In genomic region chr10:85602713-85603112, GRCh38 we compare ENCODE assay signal across 16 cellular contexts.
DNase-seq lines count a peak whose midpoint lies in the region; ATAC-seq and TF ChIP-seq lines count a peak whose summit lies in the region.
"Had no signal": no experiment of that assay in that cellular context is flagged by ENCODE, and none has a peak within 500 bp of the region (broad histone marks: within the 10 kb centered on the region; RNA-seq: fewer than 3 reads in every experiment).

No MANE protein-coding gene starts in this region.

- H2BK12ac ChIP-seq in H9 (ENCODE audit: insufficient read length, low read depth, low read length) (no peak overlapping the region), trophoblast cell (ENCODE audit: low read length) (no peak overlapping the region)

- H3K36me3 ChIP-seq in endodermal cell (ENCODE audit: control insufficient read depth, insufficient read depth, low read length), result no peaks in the 10 kb centered on the region
- H3K36me3 ChIP-seq in trophoblast cell (ENCODE audit: control insufficient read depth in 1 of 2, insufficient read depth in 2 of 2, low read length in 2 of 2), result no peaks in the 10 kb centered on the region
- no peaks in the 10 kb centered on the region for H3K36me3 ChIP-seq in BE2C
- H3K36me3 ChIP-seq: BLaER1 treated with 17β-estradiol and CSF1 and Interleukin-3, amounts not matched to agents 10 nM and 100 nM had no signal

- H3K4me2 ChIP-seq in H9 (ENCODE audit: insufficient read depth, insufficient read length, low read length) (no peak overlapping the region), trophoblast cell (ENCODE audit: low read length) (no peak overlapping the region)
- H3K4me2 ChIP-seq: BLaER1 treated with 17β-estradiol and CSF1 and Interleukin-3, amounts not matched to agents 10 nM and 100 nM had no signal

- H2BK20ac ChIP-seq in H9 (ENCODE audit: low read depth, low read length, poor library complexity, severe bottlenecking), result no peak overlapping the region

- H2BK5ac ChIP-seq in H9 (ENCODE audit: insufficient read length, low read length) (no peak overlapping the region), trophoblast cell (ENCODE audit: low read depth, low read length, poor library complexity) (no peak overlapping the region)

- CTCF ChIA-PET in activated CD8-positive, alpha-beta T cell treated with anti-CD3 and anti-CD28 coated beads, Interleukin-2, amount 10 ng/mL, durations not matched to agents 7 days and 5 days (lab: Charles Lee), result no interaction called here
- CTCF ChIA-PET in activated CD8-positive, alpha-beta T cell treated with anti-CD3 and anti-CD28 coated beads for 36 hours (lab: Charles Lee), result no interaction called here

- no peak overlapping the region for H3K18ac ChIP-seq in H9 (ENCODE audit: insufficient read length, low read depth, low read length)
- H3K18ac ChIP-seq in trophoblast cell (ENCODE audit: low read length), result no peak overlapping the region

- ATAC-seq in activated CD8-positive, alpha-beta T cell treated with anti-CD3 and anti-CD28 coated beads, Interleukin-2, amount 10 ng/mL, durations not matched to agents 7 days and 5 days, result no peak
- ATAC-seq in activated CD8-positive, alpha-beta T cell treated with anti-CD3 and anti-CD28 coated beads for 36 hours, result no peak
- ATAC-seq: HepG2 had no signal

- no peaks in the 10 kb centered on the region for H3K36me3 Mint-ChIP-seq in activated CD8-positive, alpha-beta T cell treated with anti-CD3 and anti-CD28 coated beads, Interleukin-2, amount 10 ng/mL, durations not matched to agents 7 days and 5 days (ENCODE audit: low read depth)
- no peaks in the 10 kb centered on the region for H3K36me3 Mint-ChIP-seq in activated CD8-positive, alpha-beta T cell treated with anti-CD3 and anti-CD28 coated beads for 36 hours (ENCODE audit: low read depth)
- no peaks in the 10 kb centered on the region for H3K36me3 Mint-ChIP-seq in H9 (ENCODE audit: insufficient read depth in 1 of 3, low read depth in 3 of 3)
- no peaks in the 10 kb centered on the region for H3K36me3 Mint-ChIP-seq in endodermal cell (ENCODE audit: low read depth)
- H3K36me3 Mint-ChIP-seq: IgD-negative memory B cell had no signal

- H3K23me2 ChIP-seq in H9 (ENCODE audit: insufficient read length, low read depth, low read length, poor library complexity, severe bottlenecking), result no peaks in the 10 kb centered on the region

- H2AFZ ChIP-seq in H9 (ENCODE audit: low read length), result no peak overlapping the region
- no peak overlapping the region for H2AFZ ChIP-seq in trophoblast cell (ENCODE audit: insufficient read depth, low read length, poor library complexity)
- H2AFZ ChIP-seq: GM23248 had no signal

- H2AK5ac ChIP-seq in H9 (ENCODE audit: insufficient read length, low read length) (no peak overlapping the region), trophoblast cell (ENCODE audit: low read length) (no peak overlapping the region)

- POLR2A ChIA-PET in activated CD8-positive, alpha-beta T cell treated with anti-CD3 and anti-CD28 coated beads, Interleukin-2, amount 10 ng/mL, durations not matched to agents 7 days and 5 days (lab: Charles Lee), result no interaction called here
- POLR2A ChIA-PET in activated CD8-positive, alpha-beta T cell treated with anti-CD3 and anti-CD28 coated beads for 36 hours (lab: Charles Lee), result interaction anchor here (1.0 kb wide), 1 partner anchor 10 kb away, joined by 3 read pairs; no protein-coding TSS in a partner anchor

- no peak overlapping the region for H3K56ac ChIP-seq in H9 (ENCODE audit: insufficient read length, low read depth, low read length)

- no peak overlapping the region for H4K5ac ChIP-seq in H9 (ENCODE audit: insufficient read length, low read depth, low read length)

- H3K4me3 ChIP-seq in endodermal cell (ENCODE audit: low read length), result no peak overlapping the region
- H3K4me3 ChIP-seq in trophoblast cell (ENCODE audit: low read depth, low read length), result no peak overlapping the region
- H3K4me3 ChIP-seq in BE2C (ENCODE audit: low read depth, low read length), result no peak overlapping the region
- H3K4me3 ChIP-seq: BLaER1 treated with 17β-estradiol and CSF1 and Interleukin-3, amounts not matched to agents 10 nM and 100 nM; GM23248 had no signal

- H3K9ac ChIP-seq in H9 (ENCODE audit: extremely low read depth, insufficient read length, low read length) (no peak overlapping the region), endodermal cell (ENCODE audit: extremely low read depth, low read length, poor library complexity, severe bottlenecking) (no peak overlapping the region), trophoblast cell (ENCODE audit: low read length) (no peak overlapping the region)
- H3K9ac ChIP-seq: BLaER1 treated with 17β-estradiol and CSF1 and Interleukin-3, amounts not matched to agents 10 nM and 100 nM; GM23248 had no signal

- TF ChIP-seq CTCF in activated CD8-positive, alpha-beta T cell treated with anti-CD3 and anti-CD28 coated beads for 36 hours (IDR thresholded peaks at IDR 0.05), result no peak
- no peak for TF ChIP-seq CTCF in H9 (conservative IDR thresholded peaks at IDR 0.05)
- no peak for TF ChIP-seq CTCF in endodermal cell (conservative IDR thresholded peaks at IDR 0.05)
- no peak for TF ChIP-seq CTCF in BE2C (IDR thresholded peaks at IDR 0.05; ENCODE audit: low read depth, low read length)

- H4K8ac ChIP-seq in H9 (replicated peaks; ENCODE audit: insufficient read length, low read depth, low read length) (no peak overlapping the region), trophoblast cell (ENCODE audit: low read depth, low read length) (no peak overlapping the region)

- H4K20me1 ChIP-seq in H9 (ENCODE audit: control insufficient read depth, insufficient read depth, insufficient read length), result no peaks in the 10 kb centered on the region
- H4K20me1 ChIP-seq: BLaER1 treated with 17β-estradiol and CSF1 and Interleukin-3, amounts not matched to agents 10 nM and 100 nM had no signal

- no peak overlapping the region for H2BK15ac ChIP-seq in H9 (ENCODE audit: low read depth, low read length)

- H3K4ac ChIP-seq in H9 (ENCODE audit: low read depth, low read length) (no peak overlapping the region), trophoblast cell (ENCODE audit: low read depth, low read length) (no peak overlapping the region)

- H3K79me1 ChIP-seq in H9 (ENCODE audit: insufficient read depth, low read depth, low read length, poor library complexity, severe bottlenecking), result no peaks in the 10 kb centered on the region
- H3K79me1 ChIP-seq in trophoblast cell (ENCODE audit: low read length), result peaks cover 1% of the 10 kb centered on the region

- H3K27ac Mint-ChIP-seq in activated CD8-positive, alpha-beta T cell treated with anti-CD3 and anti-CD28 coated beads, Interleukin-2, amount 10 ng/mL, durations not matched to agents 7 days and 5 days, result no peak overlapping the region
- no peak overlapping the region for H3K27ac Mint-ChIP-seq in activated CD8-positive, alpha-beta T cell treated with anti-CD3 and anti-CD28 coated beads for 36 hours
- H3K27ac Mint-ChIP-seq in H9 (no peak overlapping the region; a peak in 1 of 7 replicates), endodermal cell (no peak overlapping the region)
- H3K27ac Mint-ChIP-seq: IgD-negative memory B cell had no signal

- intact Hi-C loops in activated CD8-positive, alpha-beta T cell treated with anti-CD3 and anti-CD28 coated beads for 36 hours (cut with micrococcal nuclease), result no loop called here

- no peak overlapping the region for H4K12ac ChIP-seq in trophoblast cell (ENCODE audit: low read depth, low read length)

- H3K23ac ChIP-seq in H9 (ENCODE audit: insufficient read length, low read depth, low read length), result no peak overlapping the region
- H3K23ac ChIP-seq in trophoblast cell (ENCODE audit: low read length), result no peak overlapping the region

- H3K79me2 ChIP-seq in H9 (ENCODE audit: insufficient read depth, low read length) (no peaks in the 10 kb centered on the region), trophoblast cell (ENCODE audit: control insufficient read depth, insufficient read depth, low read length, poor library complexity) (no peaks in the 10 kb centered on the region)

- H3K27ac ChIP-seq in H9 (ENCODE audit: insufficient read length, low read depth, low read length), result no peak overlapping the region
- no peak overlapping the region for H3K27ac ChIP-seq in endodermal cell (ENCODE audit: low read depth, low read length)
- no peak overlapping the region for H3K27ac ChIP-seq in trophoblast cell (ENCODE audit: low read depth, low read length)
- H3K27ac ChIP-seq: BLaER1 treated with 17β-estradiol and CSF1 and Interleukin-3, amounts not matched to agents 10 nM and 100 nM; GM23248 had no signal

- no peak overlapping the region for H3K4me3 Mint-ChIP-seq in activated CD8-positive, alpha-beta T cell treated with anti-CD3 and anti-CD28 coated beads, Interleukin-2, amount 10 ng/mL, durations not matched to agents 7 days and 5 days
- H3K4me3 Mint-ChIP-seq in activated CD8-positive, alpha-beta T cell treated with anti-CD3 and anti-CD28 coated beads for 36 hours, result no peak overlapping the region
- no peak overlapping the region for H3K4me3 Mint-ChIP-seq in H9
- H3K4me3 Mint-ChIP-seq in endodermal cell, result no peak overlapping the region
- H3K4me3 Mint-ChIP-seq: IgD-negative memory B cell had no signal

- no peaks in the 10 kb centered on the region for H3K9me3 Mint-ChIP-seq in activated CD8-positive, alpha-beta T cell treated with anti-CD3 and anti-CD28 coated beads, Interleukin-2, amount 10 ng/mL, durations not matched to agents 7 days and 5 days (ENCODE audit: insufficient read depth)
- no peaks in the 10 kb centered on the region for H3K9me3 Mint-ChIP-seq in activated CD8-positive, alpha-beta T cell treated with anti-CD3 and anti-CD28 coated beads for 36 hours
- no peaks in the 10 kb centered on the region; a peak in 1 of 5 replicates for H3K9me3 Mint-ChIP-seq in H9
- peaks cover 2% of the 10 kb centered on the region for H3K9me3 Mint-ChIP-seq in endodermal cell

- H3K4me1 ChIP-seq in H9 (ENCODE audit: insufficient read depth, low read length) (no peaks in the 10 kb centered on the region), endodermal cell (ENCODE audit: control insufficient read depth, insufficient read depth, low read length) (no peaks in the 10 kb centered on the region), trophoblast cell (ENCODE audit: control insufficient read depth in 1 of 2, insufficient read depth in 2 of 2, low read length in 2 of 2) (peaks cover 9 to 12% of the 10 kb centered on the region in 2 experiments), BE2C (no peaks in the 10 kb centered on the region)
- H3K4me1 ChIP-seq: BLaER1 treated with 17β-estradiol and CSF1 and Interleukin-3, amounts not matched to agents 10 nM and 100 nM had no signal

- no peak overlapping the region for H3K14ac ChIP-seq in H9 (ENCODE audit: insufficient read depth, low read length)
- H3K14ac ChIP-seq in trophoblast cell (ENCODE audit: low read length), result peak overlapping the region; percentile 35

- H4K91ac ChIP-seq in H9 (ENCODE audit: insufficient read length, low read depth, low read length) (no peak overlapping the region), trophoblast cell (ENCODE audit: low read depth, low read length) (peak overlapping the region; percentile 39)

- no peak overlapping the region for H3T11ph ChIP-seq in H9 (ENCODE audit: low read length)

- H2BK120ac ChIP-seq in H9 (ENCODE audit: low read depth, low read length, poor library complexity, severe bottlenecking) (no peak overlapping the region), trophoblast cell (ENCODE audit: insufficient read depth, low read length, poor library complexity) (no peak overlapping the region)

- H3K9me3 ChIP-seq in H9 (ENCODE audit: control insufficient read depth, low read depth, low read length), result no peaks in the 10 kb centered on the region
- no peaks in the 10 kb centered on the region for H3K9me3 ChIP-seq in endodermal cell (ENCODE audit: control insufficient read depth, low read length)
- H3K9me3 ChIP-seq in trophoblast cell (ENCODE audit: insufficient read depth, low read depth, low read length), result no peaks in the 10 kb centered on the region
- no peaks in the 10 kb centered on the region for H3K9me3 ChIP-seq in BE2C

- no CpG with 5 or more reads among the region's 1 CpG for WGBS in H9 (ENCODE audit: extremely low coverage, insufficient read length, low lambda C conversion rate)
- 94% methylated on average over 1 of the region's 1 CpG; no CpG with 5 or more reads in 1 of the 2 experiments for WGBS in endodermal cell (ENCODE audit: insufficient coverage in 1 of 2, insufficient read length in 1 of 2), 2 experiments
- WGBS in trophoblast cell (ENCODE audit: extremely low coverage, insufficient coverage, insufficient read length), result no CpG with 5 or more reads among the region's 1 CpG

- no peaks in the 10 kb centered on the region for H3K4me1 Mint-ChIP-seq in activated CD8-positive, alpha-beta T cell treated with anti-CD3 and anti-CD28 coated beads, Interleukin-2, amount 10 ng/mL, durations not matched to agents 7 days and 5 days (ENCODE audit: low read depth)
- no peaks in the 10 kb centered on the region for H3K4me1 Mint-ChIP-seq in activated CD8-positive, alpha-beta T cell treated with anti-CD3 and anti-CD28 coated beads for 36 hours (ENCODE audit: low read depth)
- H3K4me1 Mint-ChIP-seq in H9, result no peaks in the 10 kb centered on the region
- peaks cover 18% of the 10 kb centered on the region for H3K4me1 Mint-ChIP-seq in endodermal cell

- DNase-seq in activated CD8-positive, alpha-beta T cell treated with anti-CD3 and anti-CD28 coated beads, Interleukin-2, amount 10 ng/mL, durations not matched to agents 7 days and 5 days, result peak; percentile 9
- no peak for DNase-seq in activated CD8-positive, alpha-beta T cell treated with anti-CD3 and anti-CD28 coated beads for 36 hours
- peak; percentile 3 for DNase-seq in H9
- peak; percentile 17 for DNase-seq in endodermal cell
- no peak for DNase-seq in trophoblast cell
- no peak for DNase-seq in BE2C
- no peak for DNase-seq in HUDEP-2 (lab: John Stamatoyannopoulos, UW; ENCODE audit: unreplicated experiment in 76 of 76)
- no peak for DNase-seq in HCEC 1CT
- DNase-seq: 8988T, COR-L47, DMS 273 treated with DMSO at 0.1 percent for 48 hours, DND-41, GM23248 had no signal

- peaks cover 5% of the 10 kb centered on the region for H3K27me3 Mint-ChIP-seq in activated CD8-positive, alpha-beta T cell treated with anti-CD3 and anti-CD28 coated beads, Interleukin-2, amount 10 ng/mL, durations not matched to agents 7 days and 5 days (ENCODE audit: low read depth)
- no peaks in the 10 kb centered on the region for H3K27me3 Mint-ChIP-seq in activated CD8-positive, alpha-beta T cell treated with anti-CD3 and anti-CD28 coated beads for 36 hours
- no peaks in the 10 kb centered on the region for H3K27me3 Mint-ChIP-seq in H9 (ENCODE audit: low read depth)
- H3K27me3 Mint-ChIP-seq in endodermal cell (ENCODE audit: insufficient read depth), result no peaks in the 10 kb centered on the region

- no peaks in the 10 kb centered on the region for H3K27me3 ChIP-seq in H9 (ENCODE audit: insufficient read depth, low read length)
- H3K27me3 ChIP-seq in endodermal cell (ENCODE audit: control insufficient read depth, insufficient read depth, low read length, poor library complexity, severe bottlenecking), result no peaks in the 10 kb centered on the region
- no peaks in the 10 kb centered on the region for H3K27me3 ChIP-seq in trophoblast cell (ENCODE audit: insufficient read depth, low read length)
- no peaks in the 10 kb centered on the region for H3K27me3 ChIP-seq in BE2C
- H3K27me3 ChIP-seq: BLaER1 treated with 17β-estradiol and CSF1 and Interleukin-3, amounts not matched to agents 10 nM and 100 nM had no signal

Comparison
In these comparisons a context has a peak if more than half of its experiments do, and no peak if none do; other contexts are left out.
1. DNase-seq: peak in activated CD8-positive, alpha-beta T cell treated with anti-CD3 and anti-CD28 coated beads, Interleukin-2, amount 10 ng/mL, durations not matched to agents 7 days and 5 days (single experiment), H9 (single experiment) and endodermal cell (single experiment); none in activated CD8-positive, alpha-beta T cell treated with anti-CD3 and anti-CD28 coated beads for 36 hours (single experiment), trophoblast cell (0 of 2), BE2C (single experiment), HUDEP-2 (0 of 76) and HCEC 1CT (single experiment).